Comparison of ENCODE assay signal across 8 cellular contexts in the genomic region with DNA sequence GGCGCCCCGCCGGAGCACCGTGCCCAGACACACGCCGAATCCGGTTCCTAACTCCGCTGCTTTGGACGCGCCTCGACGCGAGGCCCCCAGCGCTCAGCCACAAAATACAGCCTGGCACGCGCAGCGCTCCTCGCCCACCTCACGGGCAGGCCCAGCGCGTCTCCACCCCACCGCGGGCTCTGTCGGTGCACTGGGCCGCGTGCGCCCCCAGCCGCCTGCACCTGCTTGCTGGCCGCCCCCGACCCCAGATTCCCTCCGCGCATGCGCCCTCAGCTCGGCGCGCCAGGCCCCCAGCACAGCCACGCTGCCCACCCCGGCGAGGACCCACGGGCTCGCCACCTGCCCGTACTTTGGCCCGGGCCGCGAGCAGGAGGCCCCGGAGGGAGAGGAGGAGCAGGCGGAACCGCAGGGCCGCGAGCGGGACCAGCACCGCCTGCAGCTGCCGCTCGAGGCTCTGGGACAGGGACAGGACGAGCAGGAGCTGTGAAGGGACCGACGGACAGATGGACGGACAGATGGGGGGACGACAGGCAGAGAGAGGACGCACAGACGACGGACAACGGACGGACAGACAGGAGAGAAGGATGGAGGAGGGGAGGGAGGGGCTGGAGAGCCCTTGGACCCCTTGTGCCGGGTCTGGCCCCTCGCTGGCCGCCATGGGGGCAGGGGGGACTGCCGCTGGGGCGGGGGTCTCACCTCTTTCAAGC. TPM values are rescaled to one million over a fixed set of nuclear protein-coding genes. Genes with fewer than 3 reads are reported as not detected.
DNase-seq lines count a peak whose midpoint lies in the region; ATAC-seq and TF ChIP-seq lines count a peak whose summit lies in the region.

No MANE protein-coding gene starts in this region.

- H3K9me3 Mint-ChIP-seq in activated CD4-positive, alpha-beta T cell treated with anti-CD3 and anti-CD28 coated beads, Interleukin-2, amount 10 ng/mL, durations not matched to agents 7 days and 5 days = no peaks in the 10 kb centered on the region
- H3K9me3 Mint-ChIP-seq in activated T-cell treated with anti-CD3 and anti-CD28 coated beads, Interleukin-2, amount 50 U/mL, for 72 hours = peaks cover 0 to 2% of the 10 kb centered on the region in 2 donors
- H3K9me3 Mint-ChIP-seq in stimulated activated naive B cell treated with anti-CD40 and anti-IgM and Interleukin-4, amounts not matched to agents 10 μg/mL and 1 μg/mL and 100 μg/mL, for 72 hours = peaks cover 0 to 3% of the 10 kb centered on the region in 2 donors

- no peak overlapping the region for H3K4me3 Mint-ChIP-seq in activated CD4-positive, alpha-beta T cell treated with anti-CD3 and anti-CD28 coated beads, Interleukin-2, amount 10 ng/mL, durations not matched to agents 7 days and 5 days
- peak overlapping the region; percentile 65 to 70 for H3K4me3 Mint-ChIP-seq in activated T-cell treated with anti-CD3 and anti-CD28 coated beads, Interleukin-2, amount 50 U/mL, for 72 hours
- peak overlapping the region; percentile 57 to 64 for H3K4me3 Mint-ChIP-seq in stimulated activated naive B cell treated with anti-CD40 and anti-IgM and Interleukin-4, amounts not matched to agents 10 μg/mL and 1 μg/mL and 100 μg/mL, for 72 hours

- H3K36me3 Mint-ChIP-seq in activated CD4-positive, alpha-beta T cell treated with anti-CD3 and anti-CD28 coated beads, Interleukin-2, amount 10 ng/mL, durations not matched to agents 7 days and 5 days (ENCODE audit: low read depth) = peaks cover 16% of the 10 kb centered on the region
- H3K36me3 Mint-ChIP-seq in activated T-cell treated with anti-CD3 and anti-CD28 coated beads, Interleukin-2, amount 50 U/mL, for 72 hours (ENCODE audit: insufficient read depth in 2 of 2) = no peaks in the 10 kb centered on the region
- peaks cover 9 to 11% of the 10 kb centered on the region in 2 donors for H3K36me3 Mint-ChIP-seq in stimulated activated naive B cell treated with anti-CD40 and anti-IgM and Interleukin-4, amounts not matched to agents 10 μg/mL and 1 μg/mL and 100 μg/mL, for 72 hours

- CTCF ChIA-PET in activated CD4-positive, alpha-beta T cell treated with anti-CD3 and anti-CD28 coated beads, Interleukin-2, amount 10 ng/mL, durations not matched to agents 7 days and 5 days (lab: Charles Lee) = interaction anchor here (0.6 to 1.9 kb wide), 4 partner anchors 11 to 24 kb away, joined by 3 to 4 read pairs (median 3); partner anchors contain the start of genes DDA1 and MRPL34
- CTCF ChIA-PET in HEK293T (lab: Yijun Ruan, JAX) = no interaction called here

- peak overlapping the region; percentile 27 for H3K4me3 ChIP-seq in iPS-11a (ENCODE audit: low read depth, low read length)

- peaks cover 26% of the 10 kb centered on the region for H3K4me1 Mint-ChIP-seq in activated CD4-positive, alpha-beta T cell treated with anti-CD3 and anti-CD28 coated beads, Interleukin-2, amount 10 ng/mL, durations not matched to agents 7 days and 5 days
- H3K4me1 Mint-ChIP-seq in activated T-cell treated with anti-CD3 and anti-CD28 coated beads, Interleukin-2, amount 50 U/mL, for 72 hours (ENCODE audit: low read depth) = peaks cover 21% of the 10 kb centered on the region
- H3K4me1 Mint-ChIP-seq in stimulated activated naive B cell treated with anti-CD40 and anti-IgM and Interleukin-4, amounts not matched to agents 10 μg/mL and 1 μg/mL and 100 μg/mL, for 72 hours = peaks cover 17 to 33% of the 10 kb centered on the region in 2 donors

- POLR2A ChIA-PET in activated CD4-positive, alpha-beta T cell treated with anti-CD3 and anti-CD28 coated beads, Interleukin-2, amount 10 ng/mL, durations not matched to agents 7 days and 5 days (lab: Charles Lee) = no interaction called here
- POLR2A ChIA-PET in HEK293T (lab: Yijun Ruan, JAX) = interaction anchor here (0.5 to 9.3 kb wide), 2 partner anchors 21 to 30 kb away, joined by 3 to 107 read pairs; partner anchors contain the start of genes DDA1 and MRPL34

- peak; percentile 24 for DNase-seq in activated CD4-positive, alpha-beta T cell treated with anti-CD3 and anti-CD28 coated beads, Interleukin-2, amount 50 U/mL, for 1 hour
- DNase-seq in activated CD4-positive, alpha-beta T cell treated with anti-CD3 and anti-CD28 coated beads, Interleukin-2, amount 10 ng/mL, durations not matched to agents 7 days and 5 days = no peak
- peak in 1 of 2 donors; percentile 31 for DNase-seq in activated T-cell treated with anti-CD3 and anti-CD28 coated beads, Interleukin-2, amount 50 U/mL, for 72 hours
- no peak for DNase-seq in stimulated activated naive B cell treated with anti-CD40 and anti-IgM and Interleukin-4, amounts not matched to agents 10 μg/mL and 1 μg/mL and 100 μg/mL, for 72 hours
- DNase-seq in COLO668 (lab: John Stamatoyannopoulos, UW; ENCODE audit: unreplicated experiment) = no peak
- DNase-seq in HEK293T (ENCODE audit: extremely low spot score) = no peak
- DNase-seq in DMS153 (lab: John Stamatoyannopoulos, UW) = no peak

- peaks cover 13% of the 10 kb centered on the region for H3K27me3 Mint-ChIP-seq in activated CD4-positive, alpha-beta T cell treated with anti-CD3 and anti-CD28 coated beads, Interleukin-2, amount 10 ng/mL, durations not matched to agents 7 days and 5 days
- H3K27me3 Mint-ChIP-seq in activated T-cell treated with anti-CD3 and anti-CD28 coated beads, Interleukin-2, amount 50 U/mL, for 72 hours (ENCODE audit: low read depth) = peaks cover 13% of the 10 kb centered on the region
- peaks cover 15 to 17% of the 10 kb centered on the region in 2 donors for H3K27me3 Mint-ChIP-seq in stimulated activated naive B cell treated with anti-CD40 and anti-IgM and Interleukin-4, amounts not matched to agents 10 μg/mL and 1 μg/mL and 100 μg/mL, for 72 hours

- ATAC-seq in activated T-cell treated with anti-CD3 and anti-CD28 coated beads, Interleukin-2, amount 50 U/mL, for 72 hours (replicated peaks in 1 of 2) = peak; percentile 5 to 8
- peak; percentile 4 to 19 for ATAC-seq in stimulated activated naive B cell treated with anti-CD40 and anti-IgM and Interleukin-4, amounts not matched to agents 10 μg/mL and 1 μg/mL and 100 μg/mL, for 72 hours (replicated peaks)

- H3K27ac Mint-ChIP-seq in activated CD4-positive, alpha-beta T cell treated with anti-CD3 and anti-CD28 coated beads, Interleukin-2, amount 10 ng/mL, durations not matched to agents 7 days and 5 days = no peak overlapping the region
- H3K27ac Mint-ChIP-seq in activated T-cell treated with anti-CD3 and anti-CD28 coated beads, Interleukin-2, amount 50 U/mL, for 72 hours = no peak overlapping the region
- H3K27ac Mint-ChIP-seq in stimulated activated naive B cell treated with anti-CD40 and anti-IgM and Interleukin-4, amounts not matched to agents 10 μg/mL and 1 μg/mL and 100 μg/mL, for 72 hours = peak overlapping the region; percentile 47

TF ChIP-seq in HEK293T, 16 proteins besides CTCF, POLR2A, EP300 and RAD21:
- TF ChIP-seq HDGF (IDR thresholded peaks at IDR 0.05; ENCODE audit: borderline replicate concordance) = no peak
- TF ChIP-seq ELF4 (IDR thresholded peaks at IDR 0.05) = no peak
- no peak for TF ChIP-seq SP1 (IDR thresholded peaks at IDR 0.05)
- no peak for TF ChIP-seq BHLHE40 (IDR thresholded peaks at IDR 0.05; ENCODE audit: borderline replicate concordance)
- TF ChIP-seq FOXA1 (IDR thresholded peaks at IDR 0.05) = no peak
- no peak for TF ChIP-seq TARDBP (IDR thresholded peaks at IDR 0.05)
- TF ChIP-seq CTBP1 (IDR thresholded peaks at IDR 0.05; ENCODE audit: borderline replicate concordance) = no peak
- no peak for TF ChIP-seq FOXK2 (IDR thresholded peaks at IDR 0.05)
- TF ChIP-seq SUZ12 (IDR thresholded peaks at IDR 0.05) = no peak
- TF ChIP-seq ARNT (IDR thresholded peaks at IDR 0.05) = no peak
- no peak for TF ChIP-seq LEF1 (IDR thresholded peaks at IDR 0.05; ENCODE audit: borderline replicate concordance)
- no peak for TF ChIP-seq ZNF384 (IDR thresholded peaks at IDR 0.05)
- no peak for TF ChIP-seq FOXM1 (IDR thresholded peaks at IDR 0.05; ENCODE audit: borderline replicate concordance)
- TF ChIP-seq, protein P1, sequence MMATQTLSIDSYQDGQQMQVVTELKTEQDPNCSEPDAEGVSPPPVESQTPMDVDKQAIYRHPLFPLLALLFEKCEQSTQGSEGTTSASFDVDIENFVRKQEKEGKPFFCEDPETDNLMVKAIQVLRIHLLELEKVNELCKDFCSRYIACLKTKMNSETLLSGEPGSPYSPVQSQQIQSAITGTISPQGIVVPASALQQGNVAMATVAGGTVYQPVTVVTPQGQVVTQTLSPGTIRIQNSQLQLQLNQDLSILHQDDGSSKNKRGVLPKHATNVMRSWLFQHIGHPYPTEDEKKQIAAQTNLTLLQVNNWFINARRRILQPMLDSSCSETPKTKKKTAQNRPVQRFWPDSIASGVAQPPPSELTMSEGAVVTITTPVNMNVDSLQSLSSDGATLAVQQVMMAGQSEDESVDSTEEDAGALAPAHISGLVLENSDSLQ (IDR thresholded peaks at IDR 0.05) = no peak
- TF ChIP-seq L3MBTL2 (conservative IDR thresholded peaks at IDR 0.05) = no peak
- no peak for TF ChIP-seq NFRKB (IDR thresholded peaks at IDR 0.05)

RNA-seq across cellular contexts. Expression of gene ANO8, which starts 5.4 kb away (rescaled TPM):
- 10 to 100 TPM; 16.4 to 17.5 TPM for total RNA-seq in activated CD4-positive, alpha-beta T cell treated with anti-CD3 and anti-CD28 coated beads, Interleukin-2, amount 10 ng/mL, durations not matched to agents 7 days and 5 days
- 10 to 100 TPM; 11.1 to 13.7 TPM for total RNA-seq in activated T-cell treated with anti-CD3 and anti-CD28 coated beads, Interleukin-2, amount 50 U/mL, for 72 hours

RNA-seq across cellular contexts. Expression of gene GTPBP3, which starts 8.1 kb away (rescaled TPM):
- 10 to 100 TPM; 30.9 to 41.3 TPM for total RNA-seq in activated CD4-positive, alpha-beta T cell treated with anti-CD3 and anti-CD28 coated beads, Interleukin-2, amount 10 ng/mL, durations not matched to agents 7 days and 5 days
- total RNA-seq in activated T-cell treated with anti-CD3 and anti-CD28 coated beads, Interleukin-2, amount 50 U/mL, for 72 hours = 10 to 100 TPM; 26.0 to 39.1 TPM

RNA-seq across cellular contexts. Expression of gene DDA1, which starts 19.9 kb away (rescaled TPM):
- total RNA-seq in activated CD4-positive, alpha-beta T cell treated with anti-CD3 and anti-CD28 coated beads, Interleukin-2, amount 10 ng/mL, durations not matched to agents 7 days and 5 days = 10 to 100 TPM; 39.5 to 45.3 TPM
- total RNA-seq in activated T-cell treated with anti-CD3 and anti-CD28 coated beads, Interleukin-2, amount 50 U/mL, for 72 hours = 10 to 100 TPM; 29.6 to 40.2 TPM

RNA-seq across cellular contexts. Expression of gene MRPL34, which starts 23.5 kb away (rescaled TPM):
- 10 to 100 TPM; 79.5 to 80.8 TPM for total RNA-seq in activated CD4-positive, alpha-beta T cell treated with anti-CD3 and anti-CD28 coated beads, Interleukin-2, amount 10 ng/mL, durations not matched to agents 7 days and 5 days
- 10 to 100 TPM; 75.0 to 75.8 TPM for total RNA-seq in activated T-cell treated with anti-CD3 and anti-CD28 coated beads, Interleukin-2, amount 50 U/mL, for 72 hours

RNA-seq across cellular contexts. Expression of gene ABHD8, which starts 26.0 kb away (rescaled TPM):
- total RNA-seq in activated CD4-positive, alpha-beta T cell treated with anti-CD3 and anti-CD28 coated beads, Interleukin-2, amount 10 ng/mL, durations not matched to agents 7 days and 5 days = 10 to 100 TPM in 1 of 2 experiments, 1 to 10 TPM in 1; 9.3 to 10.1 TPM
- 10 to 100 TPM; 16.1 to 16.6 TPM for total RNA-seq in activated T-cell treated with anti-CD3 and anti-CD28 coated beads, Interleukin-2, amount 50 U/mL, for 72 hours
